ENCODE assay signal across 1 cellular context in the genomic region with DNA sequence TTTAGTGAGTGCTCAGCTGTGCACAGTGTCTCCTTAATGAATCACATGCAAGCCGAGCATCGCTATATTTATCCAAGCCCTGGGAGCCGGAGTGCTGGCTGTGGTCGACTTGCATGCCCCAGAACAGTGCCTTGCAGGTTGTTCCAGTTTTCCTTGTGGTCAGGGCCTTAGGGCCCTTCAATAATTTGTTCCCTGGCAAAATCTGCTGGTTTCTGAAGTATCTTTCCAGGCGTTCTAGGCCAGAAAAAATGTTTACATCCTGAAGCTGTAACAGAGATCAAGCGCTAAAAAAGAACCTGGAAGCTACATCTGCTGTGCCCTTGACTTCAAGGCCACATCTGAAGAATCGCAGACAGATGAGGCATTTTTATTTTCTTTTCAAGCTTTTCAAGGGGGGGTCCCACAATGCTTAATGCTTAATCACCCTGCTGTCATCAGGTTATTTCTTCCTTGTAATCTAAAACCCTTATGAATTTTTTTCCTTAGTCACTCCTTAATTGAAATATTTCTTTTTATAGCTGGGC.
TF ChIP-seq lines count a peak whose summit lies in the region.

No MANE protein-coding gene starts in this region.

TF ChIP-seq in IMR-90, 13 proteins besides CTCF, POLR2A, EP300 and RAD21:
- no peak for TF ChIP-seq RCOR1 (IDR thresholded peaks at IDR 0.05; ENCODE audit: insufficient replicate concordance, low read length)
- TF ChIP-seq, protein P1, sequence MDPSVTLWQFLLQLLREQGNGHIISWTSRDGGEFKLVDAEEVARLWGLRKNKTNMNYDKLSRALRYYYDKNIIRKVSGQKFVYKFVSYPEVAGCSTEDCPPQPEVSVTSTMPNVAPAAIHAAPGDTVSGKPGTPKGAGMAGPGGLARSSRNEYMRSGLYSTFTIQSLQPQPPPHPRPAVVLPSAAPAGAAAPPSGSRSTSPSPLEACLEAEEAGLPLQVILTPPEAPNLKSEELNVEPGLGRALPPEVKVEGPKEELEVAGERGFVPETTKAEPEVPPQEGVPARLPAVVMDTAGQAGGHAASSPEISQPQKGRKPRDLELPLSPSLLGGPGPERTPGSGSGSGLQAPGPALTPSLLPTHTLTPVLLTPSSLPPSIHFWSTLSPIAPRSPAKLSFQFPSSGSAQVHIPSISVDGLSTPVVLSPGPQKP (IDR thresholded peaks at IDR 0.05; ENCODE audit: borderline replicate concordance, low read depth, low read length), result no peak
- no peak for TF ChIP-seq BHLHE40 (IDR thresholded peaks at IDR 0.05; ENCODE audit: low read depth, low read length)
- TF ChIP-seq NFE2L2 (IDR thresholded peaks at IDR 0.05; ENCODE audit: low read depth, low read length), result peak; percentile 49; the same call in 1 of the 2 replicates
TF ChIP-seq in IMR-90: peak in this region for 1.
